Comparison of ENCODE assay signal across 9 cellular contexts in genomic region chr3:171614318-171614967, GRCh38.
DNase-seq lines count a peak whose midpoint lies in the region; ATAC-seq, FAIRE-seq and TF ChIP-seq lines count a peak whose summit lies in the region.
"Had no signal": no experiment of that assay in that cellular context is flagged by ENCODE, and none has a peak within 500 bp of the region (broad histone marks: within the 10 kb centered on the region; RNA-seq: fewer than 3 reads in every experiment).

No MANE protein-coding gene starts in this region.

- H3K9me3 Mint-ChIP-seq in activated CD4-positive, alpha-beta memory T cell treated with anti-CD3 and anti-CD28 coated beads, Interleukin-2, amount 10 ng/mL, durations not matched to agents 7 days and 5 days = no peaks in the 10 kb centered on the region
- H3K9me3 Mint-ChIP-seq: activated T-cell treated with anti-CD3 and anti-CD28 coated beads, Interleukin-2, amount 50 U/mL, for 72 hours had no signal

- no peak overlapping the region for H3K4me3 Mint-ChIP-seq in activated CD4-positive, alpha-beta memory T cell treated with anti-CD3 and anti-CD28 coated beads, Interleukin-2, amount 10 ng/mL, durations not matched to agents 7 days and 5 days
- H3K4me3 Mint-ChIP-seq: activated T-cell treated with anti-CD3 and anti-CD28 coated beads, Interleukin-2, amount 50 U/mL, for 72 hours had no signal

- peaks cover 18% of the 10 kb centered on the region for H3K4me1 ChIP-seq in ACC112 (ENCODE audit: control insufficient read depth, insufficient read depth, low read length, unreplicated experiment)

- H3K4me3 ChIP-seq in ACC112 (ENCODE audit: low read depth, low read length) = no peak overlapping the region

- no peak for ATAC-seq in HG03095 (IDR thresholded peaks at IDR 0.05; ENCODE audit: unreplicated experiment)
- no peak for ATAC-seq in HG03175 (IDR thresholded peaks at IDR 0.05; ENCODE audit: unreplicated experiment)

- no peaks in the 10 kb centered on the region for H3K79me2 ChIP-seq in ACC112 (ENCODE audit: control insufficient read depth, insufficient read depth, low read length, unreplicated experiment)

- peak; percentile 49 for TF ChIP-seq CTCF in GM13977 (IDR thresholded peaks at IDR 0.05; ENCODE audit: extremely low read depth, insufficient read depth, missing control alignments)

- CTCF ChIA-PET in activated CD4-positive, alpha-beta memory T cell treated with anti-CD3 and anti-CD28 coated beads, Interleukin-2, amount 10 ng/mL, durations not matched to agents 7 days and 5 days (lab: Charles Lee) = interaction anchor here (0.7 to 1.6 kb wide), 11 partner anchors 9 to 727 kb away, joined by 3 to 7 read pairs (median 4); no protein-coding TSS in a partner anchor

- H3K4me1 Mint-ChIP-seq in activated CD4-positive, alpha-beta memory T cell treated with anti-CD3 and anti-CD28 coated beads, Interleukin-2, amount 10 ng/mL, durations not matched to agents 7 days and 5 days = no peaks in the 10 kb centered on the region

- no peak for FAIRE-seq in urothelium cell line (lab: Jason Lieb, UNC)

- peaks cover 19% of the 10 kb centered on the region for H3K27me3 Mint-ChIP-seq in activated CD4-positive, alpha-beta memory T cell treated with anti-CD3 and anti-CD28 coated beads, Interleukin-2, amount 10 ng/mL, durations not matched to agents 7 days and 5 days

- POLR2A ChIA-PET in activated CD4-positive, alpha-beta memory T cell treated with anti-CD3 and anti-CD28 coated beads, Interleukin-2, amount 10 ng/mL, durations not matched to agents 7 days and 5 days (lab: Charles Lee) = no interaction called here

- DNase-seq in GM13977 (ENCODE audit: low spot score) (peak; percentile 12), iPS-NIHi7 (ENCODE audit: extremely low spot score) (peak; percentile 85), urothelium cell line (ENCODE audit: low spot score) (peak; percentile 35), NCI-H187 treated with DMSO at 0.1 percent for 48 hours (lab: John Stamatoyannopoulos, UW) (no peak)
- peak; percentile 20 for DNase-seq in activated CD4-positive, alpha-beta memory T cell treated with anti-CD3 and anti-CD28 coated beads, Interleukin-2, amount 10 ng/mL, durations not matched to agents 7 days and 5 days
- DNase-seq: activated T-cell treated with anti-CD3 and anti-CD28 coated beads, Interleukin-2, amount 50 U/mL, for 72 hours had no signal

- in situ Hi-C loops in GM13977 (cut with MboI; ENCODE audit: low pct_unique_long_range_greater_than_20kb, low sequenced_read_pairs, unreplicated experiment) = no loop called here

- H3K27ac ChIP-seq in ACC112 (ENCODE audit: low read depth, low read length) = peak overlapping the region; percentile 80

- no peak overlapping the region for H3K27ac Mint-ChIP-seq in activated CD4-positive, alpha-beta memory T cell treated with anti-CD3 and anti-CD28 coated beads, Interleukin-2, amount 10 ng/mL, durations not matched to agents 7 days and 5 days
- H3K27ac Mint-ChIP-seq: activated T-cell treated with anti-CD3 and anti-CD28 coated beads, Interleukin-2, amount 50 U/mL, for 72 hours had no signal

- peaks cover 3% of the 10 kb centered on the region; the same call in 1 of the 2 replicates for H3K36me3 ChIP-seq in ACC112 (ENCODE audit: insufficient read depth, low read length)

- no peaks in the 10 kb centered on the region for H3K36me3 Mint-ChIP-seq in activated CD4-positive, alpha-beta memory T cell treated with anti-CD3 and anti-CD28 coated beads, Interleukin-2, amount 10 ng/mL, durations not matched to agents 7 days and 5 days (ENCODE audit: low read depth)

- H2AFZ ChIP-seq in ACC112 (ENCODE audit: low read length, unreplicated experiment) = no peak overlapping the region

- no peaks in the 10 kb centered on the region for H3K27me3 ChIP-seq in ACC112 (ENCODE audit: insufficient read depth, low read length)
